8 cellular contexts compared by ENCODE assay signal in genomic region chr17:36641877-36642845, GRCh38. TPM values are rescaled to one million over a fixed set of nuclear protein-coding genes. Genes with fewer than 3 reads are reported as not detected.
DNase-seq lines count a peak whose midpoint lies in the region; ATAC-seq lines count a peak whose summit lies in the region.

No MANE protein-coding gene starts in this region.

- H3K4me3 Mint-ChIP-seq in stimulated activated naive CD8-positive, alpha-beta T cell treated with anti-CD3 and anti-CD28 coated beads, Interleukin-15, amount 100 ng/mL, for 72 hours, result peak overlapping the region; percentile 87 to 93

- peak; percentile 24 to 61 for ATAC-seq in activated naive CD4-positive, alpha-beta T cell treated with anti-CD3 and anti-CD28 coated beads, Interleukin-2, amount 50 U/mL, for 72 hours
- ATAC-seq in stimulated activated naive CD8-positive, alpha-beta T cell treated with anti-CD3 and anti-CD28 coated beads, Interleukin-15, amount 100 ng/mL, for 72 hours, result peak; percentile 52
- ATAC-seq in HG03571 (IDR thresholded peaks at IDR 0.05; ENCODE audit: unreplicated experiment) (no peak), HG03439 (IDR thresholded peaks at IDR 0.05; ENCODE audit: unreplicated experiment) (no peak), HG03469 (IDR thresholded peaks at IDR 0.05; ENCODE audit: unreplicated experiment) (no peak)

- H3K9me3 Mint-ChIP-seq in activated naive CD4-positive, alpha-beta T cell treated with anti-CD3 and anti-CD28 coated beads, Interleukin-2, amount 50 U/mL, for 72 hours, result no peaks in the 10 kb centered on the region
- H3K9me3 Mint-ChIP-seq in stimulated activated naive CD8-positive, alpha-beta T cell treated with anti-CD3 and anti-CD28 coated beads, Interleukin-15, amount 100 ng/mL, for 72 hours, result no peaks in the 10 kb centered on the region

- H3K27ac Mint-ChIP-seq in activated naive CD4-positive, alpha-beta T cell treated with anti-CD3 and anti-CD28 coated beads, Interleukin-2, amount 50 U/mL, for 72 hours, result no peak overlapping the region
- peak overlapping the region; percentile 35 to 82 for H3K27ac Mint-ChIP-seq in stimulated activated naive CD8-positive, alpha-beta T cell treated with anti-CD3 and anti-CD28 coated beads, Interleukin-15, amount 100 ng/mL, for 72 hours

- H3K4me1 Mint-ChIP-seq in stimulated activated naive CD8-positive, alpha-beta T cell treated with anti-CD3 and anti-CD28 coated beads, Interleukin-15, amount 100 ng/mL, for 72 hours, result peaks cover 23% of the 10 kb centered on the region

- DNase-seq in NCI-H524 (lab: John Stamatoyannopoulos, UW) (peak; percentile 33 to 50), NCI-H524 treated with DMSO at 0.1 percent for 48 hours (lab: John Stamatoyannopoulos, UW) (no peak), iPS-NIHi11 (ENCODE audit: low spot score) (peak; percentile 70)
- peak in 1 of 2 donors; percentile 14 for DNase-seq in activated naive CD4-positive, alpha-beta T cell treated with anti-CD3 and anti-CD28 coated beads, Interleukin-2, amount 50 U/mL, for 72 hours (ENCODE audit: low spot score in 2 of 2)
- DNase-seq in stimulated activated naive CD8-positive, alpha-beta T cell treated with anti-CD3 and anti-CD28 coated beads, Interleukin-15, amount 100 ng/mL, for 72 hours, result no peak

- peaks cover 86% of the 10 kb centered on the region for H3K27me3 Mint-ChIP-seq in stimulated activated naive CD8-positive, alpha-beta T cell treated with anti-CD3 and anti-CD28 coated beads, Interleukin-15, amount 100 ng/mL, for 72 hours

- H3K36me3 Mint-ChIP-seq in activated naive CD4-positive, alpha-beta T cell treated with anti-CD3 and anti-CD28 coated beads, Interleukin-2, amount 50 U/mL, for 72 hours, result peaks cover 4 to 13% of the 10 kb centered on the region in 2 donors

RNA-seq across cellular contexts. Expression of gene MRM1, which starts 40.8 kb away (rescaled TPM):
- 10 to 100 TPM in 1 of 2 donors, 1 to 10 TPM in 1; 8.0 to 16.5 TPM for total RNA-seq in activated naive CD4-positive, alpha-beta T cell treated with anti-CD3 and anti-CD28 coated beads, Interleukin-2, amount 50 U/mL, for 72 hours

RNA-seq across cellular contexts. Expression of gene DHRS11, which starts 50.5 kb away (rescaled TPM):
- total RNA-seq in activated naive CD4-positive, alpha-beta T cell treated with anti-CD3 and anti-CD28 coated beads, Interleukin-2, amount 50 U/mL, for 72 hours, result 1 to 10 TPM; 8.9 to 9.6 TPM

Comparison
In these comparisons a context has a peak if more than half of its experiments do, and no peak if none do; other contexts are left out.
1. DNase-seq: peak in NCI-H524 (2 of 2) and iPS-NIHi11 (single experiment); none in NCI-H524 treated with DMSO at 0.1 percent for 48 hours (single experiment) and stimulated activated naive CD8-positive, alpha-beta T cell treated with anti-CD3 and anti-CD28 coated beads, Interleukin-15, amount 100 ng/mL, for 72 hours (0 of 2).
2. ATAC-seq: peak in activated naive CD4-positive, alpha-beta T cell treated with anti-CD3 and anti-CD28 coated beads, Interleukin-2, amount 50 U/mL, for 72 hours (2 of 2) and stimulated activated naive CD8-positive, alpha-beta T cell treated with anti-CD3 and anti-CD28 coated beads, Interleukin-15, amount 100 ng/mL, for 72 hours (single experiment); none in HG03571 (single experiment), HG03439 (single experiment) and HG03469 (single experiment).
3. H3K27ac Mint-ChIP-seq: peak in stimulated activated naive CD8-positive, alpha-beta T cell treated with anti-CD3 and anti-CD28 coated beads, Interleukin-15, amount 100 ng/mL, for 72 hours (2 of 2); none in activated naive CD4-positive, alpha-beta T cell treated with anti-CD3 and anti-CD28 coated beads, Interleukin-2, amount 50 U/mL, for 72 hours (0 of 2).